ENCODE assay signal across 2 cellular contexts in the genomic region with DNA sequence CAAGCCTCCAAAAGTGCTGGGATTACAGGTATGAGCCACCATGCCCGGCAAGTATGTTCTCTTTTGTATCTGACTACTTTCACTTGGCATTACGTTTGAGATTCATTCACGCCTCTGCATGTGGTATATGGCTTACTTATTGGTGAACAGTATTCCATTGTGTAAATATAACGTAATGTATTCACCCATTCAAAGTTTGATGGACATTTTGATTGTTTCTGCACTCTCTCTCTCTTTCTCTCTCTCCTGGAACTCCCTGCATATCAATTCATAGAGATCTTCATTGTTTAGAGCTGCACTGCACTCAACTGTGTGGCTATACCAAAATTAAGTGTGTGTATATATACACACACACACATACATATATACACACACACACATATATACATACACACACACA.
A peak's percentile ranks its signal among the peaks of the same experiment; 100 is the strongest.
TF ChIP-seq lines count a peak whose summit lies in the region.

No MANE protein-coding gene starts in this region.

TF ChIP-seq in GM12878, 131 proteins besides CTCF, POLR2A, EP300 and RAD21:
- TF ChIP-seq HCFC1 (IDR thresholded peaks at IDR 0.05; ENCODE audit: low read length) (no peak), SUZ12 (IDR thresholded peaks at IDR 0.05; ENCODE audit: unreplicated experiment) (no peak), TARDBP (IDR thresholded peaks at IDR 0.05; ENCODE audit: borderline replicate concordance) (no peak)

TF ChIP-seq in neural cell, 6 proteins besides CTCF, POLR2A, EP300 and RAD21:
- TF ChIP-seq EZH2 (IDR thresholded peaks at IDR 0.05; ENCODE audit: borderline replicate concordance, insufficient read depth, low read length, poor library complexity, severe bottlenecking) (no peak), POLR2AphosphoS5 (IDR thresholded peaks at IDR 0.05) (peak; percentile 33), REST (IDR thresholded peaks at IDR 0.05; ENCODE audit: borderline replicate concordance) (no peak), SMC3 (conservative IDR thresholded peaks at IDR 0.05; ENCODE audit: poor library complexity) (peak; percentile 17)
